In genomic region chr3:83514130-83514914, GRCh38 we compare ENCODE assay signal across 1 cellular context.
TF ChIP-seq lines count a peak whose summit lies in the region.

No MANE protein-coding gene starts in this region.

TF ChIP-seq in GM23338, 12 proteins besides CTCF, POLR2A, EP300 and RAD21 (continued from another document):
- no peak for TF ChIP-seq ZNF462 (CRISPR knock-in tag; IDR thresholded peaks at IDR 0.05)
- no peak for TF ChIP-seq ETS1 (IDR thresholded peaks at IDR 0.05)
- TF ChIP-seq ZNF114 (CRISPR knock-in tag; IDR thresholded peaks at IDR 0.05), result no peak
- TF ChIP-seq REST (IDR thresholded peaks at IDR 0.05; ENCODE audit: unreplicated experiment), result no peak
- TF ChIP-seq CREB1 (CRISPR knock-in tag; IDR thresholded peaks at IDR 0.05; ENCODE audit: low read depth), result no peak
- no peak for TF ChIP-seq EZH2 (IDR thresholded peaks at IDR 0.05; ENCODE audit: low read depth, unreplicated experiment)
- no peak for TF ChIP-seq STAT1 (IDR thresholded peaks at IDR 0.05; ENCODE audit: unreplicated experiment)
- TF ChIP-seq ZNF331 (CRISPR knock-in tag; IDR thresholded peaks at IDR 0.05; ENCODE audit: low read depth), result no peak
